In genomic region chr6:18387061-18387721, GRCh38 we compare ENCODE assay signal across 8 cellular contexts. TPM values are rescaled to one million over a fixed set of nuclear protein-coding genes. Genes with fewer than 3 reads are reported as not detected.
DNase-seq lines count a peak whose midpoint lies in the region; ATAC-seq and TF ChIP-seq lines count a peak whose summit lies in the region.

Gene RNF144B (plus strand): TSS chr6:18387350. CDS start chr6:18399535, 12,185 bp downstream.

- H3K27ac Mint-ChIP-seq in CD4-positive, alpha-beta T cell: peak within 1 kb of the TSS; percentile 73
- H3K27ac Mint-ChIP-seq in endothelial cell (ENCODE audit: unreplicated experiment) (peak within 1 kb of the TSS; percentile 84), mesothelial cell of epicardium (peak within 1 kb of the TSS; percentile 87)

- CTCF ChIA-PET in CD4-positive, alpha-beta T cell (lab: Charles Lee): no interaction called here

- peaks cover 34% of the 10 kb centered on the region for H3K4me1 Mint-ChIP-seq in CD4-positive, alpha-beta T cell (ENCODE audit: low read depth)
- H3K4me1 Mint-ChIP-seq in endothelial cell (ENCODE audit: unreplicated experiment): peaks cover 34% of the 10 kb centered on the region
- H3K4me1 Mint-ChIP-seq in mesothelial cell of epicardium: peaks cover 24% of the 10 kb centered on the region

- peak within 1 kb of the TSS; percentile 99 for H3K4me3 Mint-ChIP-seq in CD4-positive, alpha-beta T cell
- H3K4me3 Mint-ChIP-seq in endothelial cell (ENCODE audit: unreplicated experiment) (peak within 1 kb of the TSS; percentile 95), mesothelial cell of epicardium (peak within 1 kb of the TSS; percentile 91)

- intact Hi-C loops in CD4-positive, alpha-beta T cell (cut with DNase I, micrococcal nuclease): loop anchor here in 1 of 2 experiments (5.0 kb wide), 1 partner anchor 235 kb away; no protein-coding TSS in a partner anchor

- H3K36me3 Mint-ChIP-seq in CD4-positive, alpha-beta T cell (ENCODE audit: low read depth): peaks cover 9% of the 10 kb centered on the region
- no peaks in the 10 kb centered on the region for H3K36me3 Mint-ChIP-seq in endothelial cell (ENCODE audit: low read depth, unreplicated experiment)
- no peaks in the 10 kb centered on the region for H3K36me3 Mint-ChIP-seq in mesothelial cell of epicardium

- H3K27me3 Mint-ChIP-seq in CD4-positive, alpha-beta T cell: no peaks in the 10 kb centered on the region
- no peaks in the 10 kb centered on the region for H3K27me3 Mint-ChIP-seq in endothelial cell (ENCODE audit: unreplicated experiment)
- H3K27me3 Mint-ChIP-seq in mesothelial cell of epicardium (ENCODE audit: low read depth): peaks cover 9% of the 10 kb centered on the region

- H3K9me3 ChIP-seq in CD4-positive, alpha-beta T cell (ENCODE audit: control insufficient read depth, low read length): no peaks in the 10 kb centered on the region

- POLR2A ChIA-PET in CD4-positive, alpha-beta T cell (lab: Charles Lee): interaction anchor here (0.6 to 2.3 kb wide), 6 partner anchors 10 to 681 kb away, joined by 3 to 10 read pairs (median 8); partner anchors contain the start of genes DEK and NUP153

- no peak for TF ChIP-seq CTCF in CD4-positive, alpha-beta T cell (IDR thresholded peaks at IDR 0.05)
- no peak for TF ChIP-seq CTCF in endothelial cell (IDR thresholded peaks at IDR 0.05; ENCODE audit: unreplicated experiment)
- no peak for TF ChIP-seq CTCF in mesothelial cell of epicardium (IDR thresholded peaks at IDR 0.05; ENCODE audit: unreplicated experiment)

- H3K27ac ChIP-seq in CD4-positive, alpha-beta T cell (ENCODE audit: low read depth, low read length): peak within 1 kb of the TSS; percentile 51

- peak; percentile 35 to 73 (median 56) for DNase-seq in CD4-positive, alpha-beta T cell
- DNase-seq in HT1080 (ENCODE audit: low read depth) (peak; percentile 90), NOMO-1 treated with DMSO at 0.1 percent for 48 hours (lab: John Stamatoyannopoulos, UW; ENCODE audit: unreplicated experiment) (peak; percentile 73), endothelial cell (ENCODE audit: low spot score) (peak; percentile 80), mesothelial cell of epicardium (ENCODE audit: low spot score in 2 of 2, unreplicated experiment in 2 of 2) (peak; percentile 37 to 65)
- DNase-seq in activated CD8-positive, alpha-beta memory T cell treated with anti-CD3 and anti-CD28 coated beads, Interleukin-2, amount 50 U/mL, for 4 hours: peak; percentile 64
- DNase-seq in stimulated activated CD8-positive, alpha-beta memory T cell treated with anti-CD3 and anti-CD28 coated beads, Interleukin-15, amount 100 ng/mL, for 48 hours (ENCODE audit: low read depth in 2 of 2): peak; percentile 52 to 55

- no peaks in the 10 kb centered on the region for H3K27me3 ChIP-seq in CD4-positive, alpha-beta T cell (ENCODE audit: control insufficient read depth, insufficient read depth, low read length)

- ATAC-seq in CD4-positive, alpha-beta T cell (ENCODE audit: poor library complexity): peak; percentile 94
- peak; percentile 82 for ATAC-seq in GM21360 (IDR thresholded peaks at IDR 0.05; ENCODE audit: unreplicated experiment)

- no peaks in the 10 kb centered on the region for H3K9me3 Mint-ChIP-seq in CD4-positive, alpha-beta T cell
- no peaks in the 10 kb centered on the region for H3K9me3 Mint-ChIP-seq in endothelial cell (ENCODE audit: unreplicated experiment)
- no peaks in the 10 kb centered on the region for H3K9me3 Mint-ChIP-seq in mesothelial cell of epicardium

RNA-seq across cellular contexts. Expression of gene RNF144B, which starts in this region (rescaled TPM):
- 1 to 10 TPM; 2.3 to 3.5 TPM for total RNA-seq in CD4-positive, alpha-beta T cell
- total RNA-seq in HT1080 (2014; rRNA removed; shearing (Covaris generic)): 1.1 and 1.3 TPM in 2 replicates
- polyA plus RNA-seq in HT1080 (2015; cell fraction: cytosol; rRNA removed): 2.7 and 6.6 TPM in 2 replicates
- polyA plus RNA-seq in HT1080 (2015; cell fraction: nucleus; rRNA removed): 3.0 and 3.4 TPM in 2 replicates
- 23.2 TPM for total RNA-seq in endothelial cell (ENCODE audit: unreplicated experiment)
- 5.1 to 5.5 TPM (median 5.4 TPM) in 3 replicates for total RNA-seq in mesothelial cell of epicardium

Comparison
In these comparisons a context has a peak if more than half of its experiments do, and no peak if none do; other contexts are left out.
1. Peak in every context shown above with its lines: DNase-seq, ATAC-seq and H3K27ac ChIP-seq.